8 cellular contexts compared by ENCODE assay signal in the genomic region with DNA sequence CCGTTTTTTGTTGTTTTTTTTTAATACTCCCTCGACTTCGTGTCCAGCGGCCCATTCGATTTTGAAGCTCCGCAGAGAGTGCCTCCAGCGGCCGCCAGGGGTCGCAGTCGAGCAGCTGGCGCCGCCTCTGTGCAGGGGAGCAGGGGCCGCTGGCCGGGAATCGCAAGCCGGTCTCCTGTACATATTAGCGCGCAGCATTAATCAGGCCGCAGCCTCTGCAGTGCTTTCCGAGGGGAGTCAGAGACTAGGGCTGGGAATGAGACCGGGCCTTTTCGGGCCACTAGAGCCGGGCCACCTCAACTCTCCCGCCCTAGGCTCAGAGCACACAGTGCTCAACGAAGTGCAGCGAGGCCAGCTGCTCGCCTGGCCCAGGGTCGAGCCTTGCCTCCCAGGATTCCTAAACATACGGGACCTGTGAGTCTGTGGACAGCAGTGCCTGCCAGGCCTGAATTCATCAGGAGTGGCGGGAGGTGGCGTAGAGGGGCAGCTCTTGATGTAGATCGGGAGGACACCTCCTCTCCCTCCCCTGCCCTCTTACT.
DNase-seq lines count a peak whose midpoint lies in the region; ATAC-seq, FAIRE-seq and TF ChIP-seq lines count a peak whose summit lies in the region.

No MANE protein-coding gene starts in this region.

- FAIRE-seq in pancreas (lab: Jason Lieb, UNC), result no peak

- TF ChIP-seq POLR2A in thyroid gland (IDR thresholded peaks at IDR 0.05), result no peak

- no peak overlapping the region for H3K27ac ChIP-seq in pancreas
- no peak overlapping the region for H3K27ac ChIP-seq in thyroid gland

- H3K27me3 ChIP-seq in pancreas, result peaks cover 0 to 11% (median 0%) of the 10 kb centered on the region in 4 donors
- H3K27me3 ChIP-seq in thyroid gland, result no peaks in the 10 kb centered on the region

- TF ChIP-seq CTCF in AG04449 (IDR thresholded peaks at IDR 0.05; ENCODE audit: insufficient read depth, low read length, missing control alignments) (peak; percentile 96), pancreas (IDR thresholded peaks at IDR 0.05) (peak; percentile 95 to 99 (median 98)), thyroid gland (IDR thresholded peaks at IDR 0.05) (peak; percentile 86 to 100 (median 94))

- H3K9me3 ChIP-seq in pancreas, result no peaks in the 10 kb centered on the region
- no peaks in the 10 kb centered on the region for H3K9me3 ChIP-seq in thyroid gland

- intact Hi-C loops in pancreas (cut with DNase I), result loop anchor here in 1 of 3 donors (5.0 to 10.0 kb wide), 2 partner anchors 259 to 386 kb away; no protein-coding TSS in a partner anchor
- intact Hi-C loops in thyroid gland (cut with DNase I), result loop anchor here (5.0 kb wide), 2 partner anchors 254 to 384 kb away; no protein-coding TSS in a partner anchor

- no peak for DNase-seq in AG04449 (ENCODE audit: low read depth, low spot score)
- DNase-seq in HT-29 (ENCODE audit: low spot score), result peak; percentile 66
- DNase-seq in RPMI8226, result peak; percentile 70
- peak; percentile 27 for DNase-seq in activated gamma-delta T cell treated with anti-CD3 and anti-CD28 coated beads, Interleukin-2, amount 50 U/mL, for 16 hours (ENCODE audit: low read depth)
- DNase-seq in globus pallidus (ENCODE audit: low spot score), result peak; percentile 55
- DNase-seq in pancreas, result peak; percentile 44 to 91 (median 77)
- peak; percentile 68 to 75 for DNase-seq in thyroid gland

- POLR2A ChIA-PET in AG04449 (lab: Yijun Ruan, JAX), result no interaction called here

- CTCF ChIA-PET in AG04449 (lab: Yijun Ruan, JAX), result interaction anchor here (0.9 to 8.8 kb wide), 20 partner anchors 8 to 889 kb away, joined by 3 to 116 read pairs (median 7); no protein-coding TSS in a partner anchor

- H3K4me1 ChIP-seq in pancreas (peaks cover 0 to 3% (median 0%) of the 10 kb centered on the region in 3 donors), thyroid gland (peaks cover 7 to 14% of the 10 kb centered on the region in 2 donors)

- peak; percentile 49 for ATAC-seq in GM18519 (IDR thresholded peaks at IDR 0.05; ENCODE audit: low FRiP score, unreplicated experiment)
- peak; percentile 94 to 99 (median 98) for ATAC-seq in pancreas

- H3K36me3 ChIP-seq in pancreas, result no peaks in the 10 kb centered on the region
- no peaks in the 10 kb centered on the region for H3K36me3 ChIP-seq in thyroid gland

- 18 to 19% methylated on average over 32 of the region's 32 CpGs for WGBS in pancreas, 2 donors
- 15 to 21% methylated on average over 31 to 32 of the region's 32 CpGs for WGBS in thyroid gland, 2 donors

- H3K4me3 ChIP-seq in AG04449 (ENCODE audit: low read depth, low read length), result no peak overlapping the region
- no peak overlapping the region for H3K4me3 ChIP-seq in pancreas
- no peak overlapping the region for H3K4me3 ChIP-seq in thyroid gland (replicated peaks in 1 of 3)
